ENCODE assay signal across 19 cellular contexts in the genomic region with DNA sequence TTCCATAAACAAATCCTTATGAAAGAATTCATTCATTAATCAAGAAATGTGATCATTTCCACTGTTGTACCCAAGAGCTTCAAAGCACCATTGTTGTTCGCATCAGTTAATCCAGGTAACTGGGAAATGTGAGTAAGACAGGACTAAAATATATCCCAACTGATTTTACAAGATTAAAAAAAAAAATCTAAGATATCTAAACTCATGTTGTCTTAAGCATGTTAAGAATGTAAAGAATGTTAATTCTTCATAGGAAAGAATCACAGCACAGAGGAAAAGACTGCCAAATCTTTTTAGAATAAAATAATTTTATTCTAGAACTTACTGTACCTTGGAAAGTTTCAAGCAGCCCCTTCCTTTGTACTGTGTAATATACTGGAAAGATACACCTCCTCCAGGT. TPM values are rescaled to one million over a fixed set of nuclear protein-coding genes. Genes with fewer than 3 reads are reported as not detected.
A peak's percentile ranks its signal among the peaks of the same experiment; 100 is the strongest.
DNase-seq lines count a peak whose midpoint lies in the region; ATAC-seq and TF ChIP-seq lines count a peak whose summit lies in the region.
"Had no signal": no experiment of that assay in that cellular context is flagged by ENCODE, and none has a peak within 500 bp of the region (broad histone marks: within the 10 kb centered on the region; RNA-seq: fewer than 3 reads in every experiment).

No MANE protein-coding gene starts in this region.

- H3K27me3 ChIP-seq in cardiac muscle cell (peaks cover 5% of the 10 kb centered on the region), neuron (ENCODE audit: insufficient read depth, low read length) (no peaks in the 10 kb centered on the region), SJCRH30 (no peaks in the 10 kb centered on the region)

- no peak for ATAC-seq in Right ventricle myocardium inferior
- ATAC-seq: CD8-positive, alpha-beta T cell had no signal

- peaks cover 9% of the 10 kb centered on the region for H3K4me1 ChIP-seq in cardiac muscle cell (ENCODE audit: low read depth)
- H3K4me1 ChIP-seq in neuron (ENCODE audit: insufficient read depth, low read length), result peaks cover 8% of the 10 kb centered on the region
- H3K4me1 ChIP-seq in SJCRH30, result 0 out of 2 replicates have a peak, but pooled peaks cover 9% of the 10 kb centered on the region

- DNase-seq in cardiac muscle cell (ENCODE audit: low read depth in 1 of 2, low spot score in 1 of 2) (no peak), Right ventricle myocardium inferior (ENCODE audit: missing footprints) (no peak), fibroblast of the aortic adventitia (ENCODE audit: low read depth) (peak; percentile 28), SJCRH30 (no peak), head of caudate nucleus (no peak), SHP77 (lab: John Stamatoyannopoulos, UW) (no peak), NCI-H1694 (lab: John Stamatoyannopoulos, UW) (no peak)
- DNase-seq: 8988T; AML-193; C1 segment of cervical spinal cord; Calu3; CD8-positive, alpha-beta T cell; DMS153; KBM-7; NCI-H1436 treated with DMSO at 0.1 percent for 48 hours; NCI-H2029; NCI-H748 treated with DMSO at 0.1 percent for 48 hours had no signal

- H3K4me3 ChIP-seq in cardiac muscle cell (no peak overlapping the region), fibroblast of the aortic adventitia (ENCODE audit: low read depth, low read length) (no peak overlapping the region), neuron (ENCODE audit: low read length) (no peak overlapping the region), SJCRH30 (no peak overlapping the region)

- peak overlapping the region; percentile 61 for H2AFZ ChIP-seq in neuron (ENCODE audit: low read depth, low read length)

- intact Hi-C loops in Right ventricle myocardium inferior (cut with DNase I) (no loop called here), head of caudate nucleus (cut with DNase I) (no loop called here)

- no peaks in the 10 kb centered on the region for H3K36me3 ChIP-seq in cardiac muscle cell
- no peaks in the 10 kb centered on the region for H3K36me3 ChIP-seq in neuron (ENCODE audit: insufficient read depth, low read length)
- H3K36me3 ChIP-seq in SJCRH30, result no peaks in the 10 kb centered on the region

- H3K9me3 ChIP-seq in cardiac muscle cell (ENCODE audit: low read depth), result no peaks in the 10 kb centered on the region
- H3K9me3 ChIP-seq in neuron (ENCODE audit: low read length), result no peaks in the 10 kb centered on the region
- no peaks in the 10 kb centered on the region for H3K9me3 ChIP-seq in SJCRH30 (replicated peaks)

- peak overlapping the region; percentile 65 for H3K27ac ChIP-seq in cardiac muscle cell
- no peak overlapping the region for H3K27ac ChIP-seq in SJCRH30
- H3K27ac ChIP-seq: RWPE1 had no signal

- no peak for TF ChIP-seq CTCF in cardiac muscle cell (IDR thresholded peaks at IDR 0.05; ENCODE audit: low read depth, low read length)
- no peak for TF ChIP-seq CTCF in fibroblast of the aortic adventitia (IDR thresholded peaks at IDR 0.05; ENCODE audit: insufficient read depth, low read length)

RNA-seq across cellular contexts. Expression of a gene that starts 16.4 kb away (rescaled TPM):
- 14.9 and 19.0 TPM in 2 replicates for total RNA-seq in cardiac muscle cell
- polyA plus RNA-seq in cardiac muscle cell, result 11.2 and 14.2 TPM in 2 replicates
- total RNA-seq in Right ventricle myocardium inferior, result 10.3 TPM
- total RNA-seq in fibroblast of the aortic adventitia (ENCODE audit: low replicate concordance), result 11.8 and 28.7 TPM in 2 replicates
- total RNA-seq in SJCRH30 (2014; rRNA removed; shearing (Covaris generic)), result 20.8 and 23.4 TPM in 2 replicates
- total RNA-seq: CD8-positive, alpha-beta T cell had no signal
